In the genomic region with DNA sequence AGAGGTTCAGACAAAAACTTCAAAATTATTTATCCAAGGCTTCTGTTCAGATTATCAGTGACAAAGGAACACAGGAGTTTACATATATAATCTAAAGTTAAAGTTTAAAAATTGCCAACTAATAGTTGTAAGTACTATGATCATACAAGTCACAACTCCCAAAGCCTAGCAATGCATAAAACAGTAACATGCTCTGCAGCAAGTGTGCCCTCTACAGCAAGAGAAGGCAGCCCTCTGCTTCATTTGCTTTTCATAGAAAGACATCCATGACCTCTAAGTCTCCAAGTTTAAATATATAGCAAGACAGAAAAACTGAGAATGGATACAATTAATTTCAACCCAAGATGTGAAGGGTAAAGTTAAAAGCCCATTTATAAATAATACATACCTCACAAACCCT, we compare ENCODE assay signal across 19 cellular contexts. TPM values are rescaled to one million over a fixed set of nuclear protein-coding genes. Genes with fewer than 3 reads are reported as not detected.
DNase-seq lines count a peak whose midpoint lies in the region; ATAC-seq, FAIRE-seq and TF ChIP-seq lines count a peak whose summit lies in the region.
"Had no signal": no experiment of that assay in that cellular context is flagged by ENCODE, and none has a peak within 500 bp of the region (broad histone marks: within the 10 kb centered on the region; RNA-seq: fewer than 3 reads in every experiment).

No MANE protein-coding gene starts in this region.

- H3K27me3 ChIP-seq in HepG2 (ENCODE audit: control insufficient read depth in 1 of 2, insufficient read depth in 2 of 2, low read length in 2 of 2) (no peaks in the 10 kb centered on the region), right lobe of liver (no peaks in the 10 kb centered on the region), Panc1 (ENCODE audit: control insufficient read depth, insufficient read depth, low read length) (no peaks in the 10 kb centered on the region), smooth muscle cell (ENCODE audit: low read depth) (no peaks in the 10 kb centered on the region)
- H3K27me3 ChIP-seq: SJSA1 had no signal

- ATAC-seq in HepG2 (peak; percentile 53; the same call in 2 of the 3 replicates), right lobe of liver (no peak), Panc1 (0 out of 2 replicates have a peak, but pooled peaks have one; percentile 52)

- TF ChIP-seq CTCF in HepG2 (CRISPR knock-in tag; IDR thresholded peaks at IDR 0.05) (no peak), right lobe of liver (IDR thresholded peaks at IDR 0.05) (no peak), Panc1 (IDR thresholded peaks at IDR 0.05) (no peak), smooth muscle cell (IDR thresholded peaks at IDR 0.05; ENCODE audit: borderline replicate concordance, insufficient read depth, poor library complexity, severe bottlenecking) (no peak), GM13977 (IDR thresholded peaks at IDR 0.05; ENCODE audit: extremely low read depth, insufficient read depth, missing control alignments) (no peak)

- CTCF ChIA-PET in HepG2 (lab: Yijun Ruan, JAX; ENCODE audit: low intra/inter-chr PET ratio, low total read pairs) = no interaction called here
- CTCF ChIA-PET in Panc1 (lab: Charles Lee) = no interaction called here

- TF ChIP-seq POLR2A in HepG2 (IDR thresholded peaks at IDR 0.05; ENCODE audit: insufficient read depth in 1 of 2, low read depth in 2 of 2, low read length in 2 of 2) = no peak
- TF ChIP-seq POLR2A in right lobe of liver (IDR thresholded peaks at IDR 0.05) = no peak

- H3K27me3 Mint-ChIP-seq in immature natural killer cell (ENCODE audit: low read depth in 3 of 3) = peaks cover 2 to 10% (median 5%) of the 10 kb centered on the region in 3 donors
- H3K27me3 Mint-ChIP-seq: IgD-negative memory B cell had no signal

- BruUV-seq in HepG2 (replicated peaks; lab: Mats Ljungman, UMichigan) (no TSS peak), Panc1 (replicated peaks; lab: Mats Ljungman, UMichigan) (TSS peak; percentile 40)

- H4K20me1 ChIP-seq in HepG2 (ENCODE audit: insufficient read depth, low read length) (peaks cover 94% of the 10 kb centered on the region), smooth muscle cell (ENCODE audit: low read depth) (peaks cover 100% of the 10 kb centered on the region)

- H3K79me2 ChIP-seq in HepG2 (ENCODE audit: insufficient read depth, low read length) (peaks cover 98% of the 10 kb centered on the region), smooth muscle cell (ENCODE audit: low read depth) (peaks cover 99% of the 10 kb centered on the region)

- H3K4me3 ChIP-seq in HepG2 (replicated peaks in 1 of 3; ENCODE audit: insufficient read depth in 1 of 3, low read depth in 2 of 3, low read length in 3 of 3) = no peak overlapping the region
- H3K4me3 ChIP-seq in right lobe of liver = no peak overlapping the region
- no peak overlapping the region for H3K4me3 ChIP-seq in Panc1 (ENCODE audit: low read depth in 2 of 2, low read length in 2 of 2)
- no peak overlapping the region for H3K4me3 ChIP-seq in smooth muscle cell
- H3K4me3 ChIP-seq: HAP-1, PC-9, SJSA1 had no signal

- H3F3A ChIP-seq in smooth muscle cell (ENCODE audit: low read depth) = peaks cover 4% of the 10 kb centered on the region

- no peak for DNase-seq in HepG2 (ENCODE audit: low spot score)
- no peak for DNase-seq in right lobe of liver
- no peak for DNase-seq in Panc1 (ENCODE audit: low read depth, low spot score)
- no peak for DNase-seq in immature natural killer cell
- DNase-seq in smooth muscle cell (lab: John Stamatoyannopoulos, UW; ENCODE audit: unreplicated experiment) = no peak
- no peak for DNase-seq in nucleus accumbens (lab: John Stamatoyannopoulos, UW)
- no peak for DNase-seq in GM13977 (ENCODE audit: low spot score)
- no peak for DNase-seq in KG1 (lab: John Stamatoyannopoulos, UW)
- DNase-seq: COR-L47, EL, NCI-H1436 treated with DMSO at 0.1 percent for 48 hours, NCI-H2081, NCI-H510A, NCI-H774, PC-9 had no signal

- in situ Hi-C loops in HepG2 (cut with HindIII; ENCODE audit: extremely low pct_ligation_motif_present, low pct_unique_long_range_greater_than_20kb) (no loop called here), Panc1 (cut with HindIII; ENCODE audit: low pct_unique_long_range_greater_than_20kb, low sequenced_read_pairs) (no loop called here), GM13977 (cut with MboI; ENCODE audit: low pct_unique_long_range_greater_than_20kb, low sequenced_read_pairs, unreplicated experiment) (no loop called here)

- POLR2A ChIA-PET in HepG2 (lab: Yijun Ruan, JAX) (interaction anchor here (4.2 kb wide), 1 partner anchor 13 kb away, joined by 20 read pairs; a partner anchor contains a TSS), Panc1 (lab: Charles Lee) (no interaction called here)

- H3K4me2 ChIP-seq in HepG2 (ENCODE audit: low read depth, low read length) (no peak overlapping the region), smooth muscle cell (no peak overlapping the region)
- H3K4me2 ChIP-seq: PC-9 had no signal

- H3K4me3 Mint-ChIP-seq in immature natural killer cell = peak overlapping the region in 4 of 5 donors; percentile 1 to 60 (median 30)

- H2AFZ ChIP-seq in HepG2 (ENCODE audit: low read length) (no peak overlapping the region), smooth muscle cell (ENCODE audit: low read depth) (no peak overlapping the region)
- H2AFZ ChIP-seq: PC-9 had no signal

- H3K9ac ChIP-seq in HepG2 (ENCODE audit: insufficient read depth, low read depth, low read length) (no peak overlapping the region), smooth muscle cell (ENCODE audit: low read depth) (no peak overlapping the region)

- H3K4me1 ChIP-seq in HepG2 (ENCODE audit: insufficient read depth, low read length) (peaks cover 47% of the 10 kb centered on the region), right lobe of liver (peaks cover 0 to 64% (median 10%) of the 10 kb centered on the region in 4 donors), Panc1 (ENCODE audit: control insufficient read depth, insufficient read depth, low read length) (no peaks in the 10 kb centered on the region), smooth muscle cell (ENCODE audit: low read depth) (peaks cover 4% of the 10 kb centered on the region)
- H3K4me1 ChIP-seq: SJSA1 had no signal

- no peak for TF ChIP-seq RAD21 in HepG2 (CRISPR knock-in tag; IDR thresholded peaks at IDR 0.05)

- peaks cover 0 to 4% (median 0%) of the 10 kb centered on the region in 3 donors for H3K36me3 Mint-ChIP-seq in immature natural killer cell

- no peak overlapping the region for H3K27ac ChIP-seq in HepG2 (ENCODE audit: extremely low read length, insufficient read depth, low read length)
- H3K27ac ChIP-seq in right lobe of liver = peak overlapping the region in 1 of 3 donors; percentile 1
- H3K27ac ChIP-seq in Panc1 (ENCODE audit: low read length) = no peak overlapping the region
- H3K27ac ChIP-seq in smooth muscle cell (ENCODE audit: low read depth) = peak overlapping the region; percentile 5
- H3K27ac ChIP-seq: C4-2B, PC-9, SJSA1 had no signal

- TF ChIP-seq EP300 in HepG2 (IDR thresholded peaks at IDR 0.05; ENCODE audit: low read depth in 2 of 2, low read length in 2 of 2) = no peak
- no peak for TF ChIP-seq EP300 in HepG2 (CRISPR knock-in tag; IDR thresholded peaks at IDR 0.05; ENCODE audit: borderline replicate concordance)

- peak overlapping the region in 1 of 6 donors; percentile 36 for H3K27ac Mint-ChIP-seq in immature natural killer cell

- no peak for FAIRE-seq in HepG2 (lab: Jason Lieb, UNC)

- H3K9me3 ChIP-seq in HepG2 (ENCODE audit: low read length) (no peaks in the 10 kb centered on the region), right lobe of liver (no peaks in the 10 kb centered on the region), Panc1 (ENCODE audit: control insufficient read depth, insufficient read depth, low read depth, low read length) (no peaks in the 10 kb centered on the region), smooth muscle cell (replicated peaks; ENCODE audit: low read depth) (no peaks in the 10 kb centered on the region)
- H3K9me3 ChIP-seq: HAP-1, SJSA1 had no signal

- peaks cover 71 to 91% of the 10 kb centered on the region in 2 donors for H3K4me1 Mint-ChIP-seq in immature natural killer cell

- H3K9me3 Mint-ChIP-seq in immature natural killer cell = no peaks in the 10 kb centered on the region
- H3K9me3 Mint-ChIP-seq: IgD-negative memory B cell had no signal

- intact Hi-C loops in HepG2 (cut with micrococcal nuclease; ENCODE audit: unreplicated experiment) = no loop called here
- intact Hi-C loops in right lobe of liver (cut with DNase I) = no loop called here
- intact Hi-C loops in Panc1 (cut with micrococcal nuclease; ENCODE audit: unreplicated experiment) = no loop called here

- H3K36me3 ChIP-seq in HepG2 (replicated peaks in 1 of 2; ENCODE audit: control insufficient read depth in 1 of 2, insufficient read depth in 2 of 2, low read length in 2 of 2) = peaks cover 3 to 14% of the 10 kb centered on the region in 2 experiments
- H3K36me3 ChIP-seq in right lobe of liver = no peaks in the 10 kb centered on the region
- H3K36me3 ChIP-seq in Panc1 (ENCODE audit: control insufficient read depth, insufficient read depth, low read length) = no peaks in the 10 kb centered on the region
- H3K36me3 ChIP-seq in smooth muscle cell (ENCODE audit: low read depth) = no peaks in the 10 kb centered on the region
- H3K36me3 ChIP-seq: HAP-1 had no signal

RNA-seq across cellular contexts. Expression of a gene that starts 13.3 kb away (rescaled TPM):
- total RNA-seq in HepG2 (2016; rRNA removed; fragmentation: Illumina TruSeq; extraction: Trizol) (206 and 311 TPM in 2 replicates), right lobe of liver (100 to 1,000 TPM in 1 of 6 experiments, 10 to 100 TPM in 5; 65.0 to 119 (median 81.3) TPM), Panc1 (2021; ENCODE audit: unreplicated experiment) (128 TPM), smooth muscle cell (250 and 255 TPM in 2 replicates)
- total RNA-seq in HepG2 (2016; cell fraction: cytosol; rRNA removed; fragmentation: Illumina TruSeq; extraction: Trizol; ENCODE audit: low read depth) = 27.8 and 28.9 TPM in 2 replicates
- 208 and 306 TPM in 2 replicates for total RNA-seq in HepG2 (2016; cell fraction: insoluble cytoplasmic fraction; rRNA removed; fragmentation: Illumina TruSeq; extraction: Trizol)
- 98.9 and 106 TPM in 2 replicates for total RNA-seq in HepG2 (2016; cell fraction: membrane; rRNA removed; fragmentation: Illumina TruSeq; extraction: Trizol)
- 101 and 108 TPM in 2 replicates for total RNA-seq in HepG2 (2016; cell fraction: nucleus; rRNA removed; fragmentation: Illumina TruSeq; extraction: Trizol)
- polyA plus RNA-seq in HepG2 (2011; rRNA removed) (174 and 226 TPM in 2 replicates), immature natural killer cell (10 to 100 TPM; 32.7 to 84.7 (median 43.8) TPM), smooth muscle cell (359 and 361 TPM in 2 replicates)
- 101 and 153 TPM in 2 replicates for polyA plus RNA-seq in HepG2 (2011; cell fraction: cytosol; rRNA removed)
- 26.7 and 44.5 TPM in 2 replicates for polyA plus RNA-seq in HepG2 (2011; cell fraction: nucleus; rRNA removed)
- 237 and 266 TPM in 2 replicates for polyA plus RNA-seq in HepG2 (2012)
- 46.4 and 51.5 TPM in 2 replicates for polyA plus RNA-seq in HepG2 (2016; cell fraction: cytosol; fragmentation: Illumina TruSeq; extraction: Trizol; ENCODE audit: low read depth)
- 489 and 498 TPM in 2 replicates for polyA plus RNA-seq in HepG2 (2016; cell fraction: insoluble cytoplasmic fraction; fragmentation: Illumina TruSeq; extraction: Trizol; ENCODE audit: low read depth)
- 122 and 126 TPM in 2 replicates for polyA plus RNA-seq in HepG2 (2016; cell fraction: membrane; fragmentation: Illumina TruSeq; extraction: Trizol; ENCODE audit: low read depth)
- polyA plus RNA-seq in HepG2 (2016; cell fraction: nucleus; fragmentation: Illumina TruSeq; extraction: Trizol; ENCODE audit: insufficient read depth, low read depth) = 219 and 228 TPM in 2 replicates
- 26.5 and 48.9 TPM in 2 replicates for polyA minus RNA-seq in HepG2 (2011; rRNA and poly(A)+ RNA removed; ENCODE audit: low replicate concordance)
- 83.1 and 93.6 TPM in 2 replicates for polyA minus RNA-seq in HepG2 (2011; cell fraction: cytosol; rRNA and poly(A)+ RNA removed)
- polyA minus RNA-seq in HepG2 (2011; cell fraction: nucleus; rRNA and poly(A)+ RNA removed) = 58.2 and 71.1 TPM in 2 replicates
- 124 TPM for polyA plus RNA-seq in Panc1 (2012; ENCODE audit: insufficient read length)

Comparison
In these comparisons a context has a peak if more than half of its experiments do, and no peak if none do; other contexts are left out.
1. ATAC-seq: peak in HepG2 (single experiment) and Panc1 (single experiment); none in right lobe of liver (0 of 4).